In genomic region chr12:62876938-62877548, GRCh38 we compare ENCODE assay signal across 20 cellular contexts. TPM values are rescaled to one million over a fixed set of nuclear protein-coding genes. Genes with fewer than 3 reads are reported as not detected.
"Had no signal": no experiment of that assay in that cellular context is flagged by ENCODE, and none has a peak within 500 bp of the region (broad histone marks: within the 10 kb centered on the region; RNA-seq: fewer than 3 reads in every experiment).

No MANE protein-coding gene starts in this region.

- H3K9me3 ChIP-seq: ascending aorta, neutrophil, pancreas, right lobe of liver, vagina had no signal

- DNase-seq: activated CD4-positive, alpha-beta memory T cell treated with anti-CD3 and anti-CD28 coated beads, Interleukin-2, amount 10 ng/mL, durations not matched to agents 7 days and 5 days; activated CD4-positive, alpha-beta T cell treated with anti-CD3 and anti-CD28 coated beads, Interleukin-2, amount 10 ng/mL, durations not matched to agents 24 days and 14 days; activated effector memory CD4-positive, alpha-beta T cell treated with anti-CD3 and anti-CD28 coated beads, Interleukin-2, amount 50 U/mL, for 16 hours; activated naive CD4-positive, alpha-beta T cell treated with anti-CD3 and anti-CD28 coated beads, Interleukin-2, amount 10 ng/mL, durations not matched to agents 7 days and 5 days; brain microvascular endothelial cell; endodermal cell; pancreas; right lobe of liver; stimulated activated CD4-positive, alpha-beta T cell treated with anti-CD3 and anti-CD28 coated beads, Interleukin-1b, Interleukin-23, amount 100 ng/mL, for 48 hours; substantia nigra; T-helper 2 cell had no signal

- H3K4me3 ChIP-seq: pancreas, right lobe of liver, skin epidermis, vagina had no signal

- H3K4me3 Mint-ChIP-seq: activated CD4-positive, alpha-beta memory T cell treated with anti-CD3 and anti-CD28 coated beads, Interleukin-2, amount 10 ng/mL, durations not matched to agents 7 days and 5 days; activated CD4-positive, alpha-beta T cell treated with anti-CD3 and anti-CD28 coated beads, Interleukin-2, amount 10 ng/mL, durations not matched to agents 24 days and 14 days; activated naive CD4-positive, alpha-beta T cell treated with anti-CD3 and anti-CD28 coated beads, Interleukin-2, amount 10 ng/mL, durations not matched to agents 7 days and 5 days; central memory CD8-positive, alpha-beta T cell; endodermal cell; natural killer cell treated with Interleukin-12 subunit alpha and Interleukin-12 subunit beta and Interleukin-15 and Interleukin-18, amount 100 ng/mL, for 72 hours; stimulated activated naive CD8-positive, alpha-beta T cell treated with anti-CD3 and anti-CD28 coated beads, Interleukin-15, Interleukin-2, amounts not matched to agents 100 ng/mL and 50 ng/mL, for 24 hours; type B pancreatic cell had no signal

- H3K27me3 ChIP-seq: ascending aorta, brain microvascular endothelial cell, neutrophil, pancreas, right lobe of liver, vagina had no signal

- H3K27ac Mint-ChIP-seq: activated CD4-positive, alpha-beta memory T cell treated with anti-CD3 and anti-CD28 coated beads, Interleukin-2, amount 10 ng/mL, durations not matched to agents 7 days and 5 days; activated CD4-positive, alpha-beta T cell treated with anti-CD3 and anti-CD28 coated beads, Interleukin-2, amount 10 ng/mL, durations not matched to agents 24 days and 14 days; activated naive CD4-positive, alpha-beta T cell treated with anti-CD3 and anti-CD28 coated beads, Interleukin-2, amount 10 ng/mL, durations not matched to agents 7 days and 5 days; endodermal cell; natural killer cell treated with Interleukin-12 subunit alpha and Interleukin-12 subunit beta and Interleukin-15 and Interleukin-18, amount 100 ng/mL, for 72 hours; stimulated activated naive CD8-positive, alpha-beta T cell treated with anti-CD3 and anti-CD28 coated beads, Interleukin-15, Interleukin-2, amounts not matched to agents 100 ng/mL and 50 ng/mL, for 24 hours; type B pancreatic cell had no signal

- H3K4me1 ChIP-seq: ascending aorta, pancreas, right lobe of liver, vagina had no signal

- H3K27ac ChIP-seq: ascending aorta, brain microvascular endothelial cell, neutrophil, pancreas, right lobe of liver, skin epidermis, vagina, VCaP had no signal

- H3K36me3 ChIP-seq: ascending aorta, brain microvascular endothelial cell, neutrophil, pancreas, right lobe of liver, vagina had no signal

- H3K4me1 Mint-ChIP-seq: activated CD4-positive, alpha-beta memory T cell treated with anti-CD3 and anti-CD28 coated beads, Interleukin-2, amount 10 ng/mL, durations not matched to agents 7 days and 5 days; activated CD4-positive, alpha-beta T cell treated with anti-CD3 and anti-CD28 coated beads, Interleukin-2, amount 10 ng/mL, durations not matched to agents 24 days and 14 days; activated naive CD4-positive, alpha-beta T cell treated with anti-CD3 and anti-CD28 coated beads, Interleukin-2, amount 10 ng/mL, durations not matched to agents 7 days and 5 days; central memory CD8-positive, alpha-beta T cell had no signal

- H3K27me3 Mint-ChIP-seq: activated CD4-positive, alpha-beta T cell treated with anti-CD3 and anti-CD28 coated beads, Interleukin-2, amount 10 ng/mL, durations not matched to agents 24 days and 14 days; activated naive CD4-positive, alpha-beta T cell treated with anti-CD3 and anti-CD28 coated beads, Interleukin-2, amount 10 ng/mL, durations not matched to agents 7 days and 5 days; stimulated activated naive CD8-positive, alpha-beta T cell treated with anti-CD3 and anti-CD28 coated beads, Interleukin-15, Interleukin-2, amounts not matched to agents 100 ng/mL and 50 ng/mL, for 24 hours; type B pancreatic cell had no signal

- H3K36me3 Mint-ChIP-seq: activated naive CD4-positive, alpha-beta T cell treated with anti-CD3 and anti-CD28 coated beads, Interleukin-2, amount 10 ng/mL, durations not matched to agents 7 days and 5 days; natural killer cell treated with Interleukin-12 subunit alpha and Interleukin-12 subunit beta and Interleukin-15 and Interleukin-18, amount 100 ng/mL, for 72 hours had no signal

- H3K9me3 Mint-ChIP-seq: activated CD4-positive, alpha-beta memory T cell treated with anti-CD3 and anti-CD28 coated beads, Interleukin-2, amount 10 ng/mL, durations not matched to agents 7 days and 5 days; activated CD4-positive, alpha-beta T cell treated with anti-CD3 and anti-CD28 coated beads, Interleukin-2, amount 10 ng/mL, durations not matched to agents 24 days and 14 days; activated naive CD4-positive, alpha-beta T cell treated with anti-CD3 and anti-CD28 coated beads, Interleukin-2, amount 10 ng/mL, durations not matched to agents 7 days and 5 days; central memory CD8-positive, alpha-beta T cell; natural killer cell treated with Interleukin-12 subunit alpha and Interleukin-12 subunit beta and Interleukin-15 and Interleukin-18, amount 100 ng/mL, for 72 hours; stimulated activated naive CD8-positive, alpha-beta T cell treated with anti-CD3 and anti-CD28 coated beads, Interleukin-15, Interleukin-2, amounts not matched to agents 100 ng/mL and 50 ng/mL, for 24 hours; type B pancreatic cell had no signal

RNA-seq across cellular contexts. Expression of gene PPM1H, which starts 57.9 kb away (rescaled TPM):
- total RNA-seq: activated CD4-positive, alpha-beta memory T cell treated with anti-CD3 and anti-CD28 coated beads, Interleukin-2, amount 10 ng/mL, durations not matched to agents 7 days and 5 days; activated CD4-positive, alpha-beta T cell treated with anti-CD3 and anti-CD28 coated beads, Interleukin-2, amount 10 ng/mL, durations not matched to agents 24 days and 14 days had no signal
